20 cellular contexts compared by ENCODE assay signal in genomic region chr1:48415050-48415449, GRCh38. TPM values are rescaled to one million over a fixed set of nuclear protein-coding genes. Genes with fewer than 3 reads are reported as not detected.
"Had no signal": no experiment of that assay in that cellular context is flagged by ENCODE, and none has a peak within 500 bp of the region (broad histone marks: within the 10 kb centered on the region; RNA-seq: fewer than 3 reads in every experiment).

No MANE protein-coding gene starts in this region.

- H3K4me2 ChIP-seq: KMS-11 had no signal

- H3K4me3 ChIP-seq: K562, SJSA1, SK-N-MC had no signal

- H3K4me1 ChIP-seq: SJSA1 had no signal

- ATAC-seq: K562 had no signal

- H3K9ac ChIP-seq: KMS-11 had no signal

- H3K9me3 ChIP-seq: SJSA1 had no signal

- H3K27me3 ChIP-seq: SJSA1 had no signal

- H3K36me3 ChIP-seq: SJSA1 had no signal

- H3K27ac ChIP-seq: KMS-11, RWPE1, SJSA1, SK-N-MC had no signal

- DNase-seq: MV-4-11, NCI-H1048, NCI-H1105, NCI-H1417, NCI-H1436 treated with DMSO at 0.1 percent for 48 hours, NCI-H1694, NCI-H187 treated with DMSO at 0.1 percent for 48 hours, NCI-H2029 treated with DMSO at 0.1 percent for 48 hours, NCI-H2107, NCI-H2227 treated with DMSO at 0.1 percent for 48 hours, NCI-H510A, NCI-H524 treated with DMSO at 0.1 percent for 48 hours, NCI-H69, NCI-H774, SIG-M5 had no signal

RNA-seq across cellular contexts. Expression of gene SPATA6, which starts 57.0 kb away (rescaled TPM):
- total RNA-seq: SJSA1 had no signal
